Comparison of ENCODE assay signal across 20 cellular contexts in the genomic region with DNA sequence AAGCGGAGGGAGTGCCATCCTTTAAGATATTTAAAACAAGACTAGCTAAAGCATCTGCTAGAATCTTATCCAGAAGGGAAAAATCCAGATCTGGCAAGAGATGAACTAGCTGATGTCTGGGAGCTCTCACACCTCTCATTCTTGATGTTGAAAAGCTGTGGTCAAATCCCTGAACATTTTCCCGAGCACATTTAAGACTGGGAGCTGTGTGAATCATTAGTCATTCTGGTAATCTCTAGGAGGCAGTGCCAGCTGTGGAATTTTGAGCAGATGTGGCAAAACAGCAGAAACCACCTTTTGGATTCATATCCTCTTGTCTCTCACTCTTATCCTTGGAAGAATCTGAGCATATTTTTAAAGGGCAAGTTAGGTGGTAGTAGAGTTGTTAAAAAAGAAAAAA.
DNase-seq lines count a peak whose midpoint lies in the region; ATAC-seq, FAIRE-seq and TF ChIP-seq lines count a peak whose summit lies in the region.
"Had no signal": no experiment of that assay in that cellular context is flagged by ENCODE, and none has a peak within 500 bp of the region (broad histone marks: within the 10 kb centered on the region; RNA-seq: fewer than 3 reads in every experiment).

No MANE protein-coding gene starts in this region.

- H3K36me3 ChIP-seq in astrocyte (ENCODE audit: insufficient read depth, low read length) (no peaks in the 10 kb centered on the region), hepatocyte (replicated peaks; ENCODE audit: insufficient read depth, low read depth) (no peaks in the 10 kb centered on the region)
- H3K36me3 ChIP-seq: SJSA1, tibial nerve, WERI-Rb-1 had no signal

- no peaks in the 10 kb centered on the region for H3K9me3 Mint-ChIP-seq in astrocyte (ENCODE audit: unreplicated experiment)

- H3K4me2 ChIP-seq in astrocyte (ENCODE audit: low read length), result no peak overlapping the region
- H3K4me2 ChIP-seq in hepatocyte, result no peak overlapping the region

- H3K9me3 ChIP-seq in astrocyte (ENCODE audit: insufficient read depth, low read depth, low read length) (no peaks in the 10 kb centered on the region), hepatocyte (ENCODE audit: low read depth) (no peaks in the 10 kb centered on the region)
- H3K9me3 ChIP-seq: SJSA1, tibial nerve had no signal

- H3K27me3 ChIP-seq in astrocyte (ENCODE audit: insufficient read depth, low read length) (no peaks in the 10 kb centered on the region), hepatocyte (no peaks in the 10 kb centered on the region)
- H3K27me3 ChIP-seq: SJSA1, tibial nerve had no signal

- peak overlapping the region; percentile 67 for H3K27ac Mint-ChIP-seq in astrocyte (ENCODE audit: unreplicated experiment)

- peaks cover 2% of the 10 kb centered on the region for H3K36me3 Mint-ChIP-seq in astrocyte (ENCODE audit: low read depth, unreplicated experiment)

- no peak overlapping the region for H3K4me3 Mint-ChIP-seq in astrocyte (ENCODE audit: unreplicated experiment)

- H4K20me1 ChIP-seq in astrocyte (ENCODE audit: insufficient read depth, low read length) (no peaks in the 10 kb centered on the region), hepatocyte (ENCODE audit: insufficient read depth, poor library complexity, severe bottlenecking) (no peaks in the 10 kb centered on the region)

- FAIRE-seq in astrocyte (lab: Jason Lieb, UNC) (no peak), urothelium cell line (lab: Jason Lieb, UNC) (no peak)
- FAIRE-seq: A204.1, GM12892, H54, small intestine had no signal

- DNase-seq in NCI-H82 (lab: John Stamatoyannopoulos, UW) (peak; percentile 23), NCI-H82 treated with DMSO at 0.1 percent for 48 hours (lab: John Stamatoyannopoulos, UW; ENCODE audit: unreplicated experiment) (no peak), astrocyte (ENCODE audit: low read depth) (peak; percentile 89), hepatocyte (ENCODE audit: low spot score) (peak; percentile 26), urothelium cell line (ENCODE audit: low spot score) (peak; percentile 50), NCI-H187 treated with DMSO at 0.1 percent for 48 hours (lab: John Stamatoyannopoulos, UW) (no peak), erythroblast (lab: John Stamatoyannopoulos, UW) (no peak)
- DNase-seq: amniotic stem cell; DMS153; effector memory CD4-positive, alpha-beta T cell; NCI-H1417 treated with DMSO at 0.1 percent for 48 hours; NCI-H69; small intestine; WERI-Rb-1 had no signal

- H3K27me3 Mint-ChIP-seq in astrocyte (ENCODE audit: low read depth, unreplicated experiment), result no peaks in the 10 kb centered on the region

- peaks cover 38% of the 10 kb centered on the region for H3K4me1 Mint-ChIP-seq in astrocyte (ENCODE audit: low read depth, unreplicated experiment)

- no peak for TF ChIP-seq POLR2A in erythroblast (IDR thresholded peaks at IDR 0.05; ENCODE audit: low read length)

- TF ChIP-seq CTCF in astrocyte (IDR thresholded peaks at IDR 0.05; ENCODE audit: insufficient read depth, low read depth, low read length) (no peak), hepatocyte (IDR thresholded peaks at IDR 0.05; ENCODE audit: poor library complexity) (no peak)

- no peak overlapping the region for H3K4me3 ChIP-seq in astrocyte (ENCODE audit: insufficient read depth, low read depth, low read length)
- H3K4me3 ChIP-seq in hepatocyte, result no peak overlapping the region
- H3K4me3 ChIP-seq: SJSA1, tibial nerve had no signal

- H2AFZ ChIP-seq in astrocyte (ENCODE audit: low read depth, low read length), result no peak overlapping the region
- no peak overlapping the region for H2AFZ ChIP-seq in hepatocyte

- WGBS in hepatocyte (ENCODE audit: low lambda C conversion rate, missing lambda C conversion rate), result 65% methylated on average over 2 of the region's 2 CpGs

- no peaks in the 10 kb centered on the region for H3K9me2 ChIP-seq in hepatocyte (replicated peaks; ENCODE audit: insufficient read depth)

- H3K27ac ChIP-seq in astrocyte (ENCODE audit: low read depth, low read length), result no peak overlapping the region
- no peak overlapping the region for H3K27ac ChIP-seq in hepatocyte
- H3K27ac ChIP-seq: SJSA1, tibial nerve, WERI-Rb-1 had no signal

- ATAC-seq in HG03280 (IDR thresholded peaks at IDR 0.05; ENCODE audit: unreplicated experiment), result no peak

- no peak overlapping the region for H3K9ac ChIP-seq in astrocyte (ENCODE audit: low read length)

- H3K79me2 ChIP-seq in astrocyte (ENCODE audit: insufficient read depth, low read length) (no peaks in the 10 kb centered on the region), hepatocyte (no peaks in the 10 kb centered on the region)

- peaks cover 12% of the 10 kb centered on the region for H3K4me1 ChIP-seq in astrocyte (ENCODE audit: insufficient read depth, low read length)
- H3K4me1 ChIP-seq in hepatocyte (ENCODE audit: insufficient read depth), result peaks cover 7% of the 10 kb centered on the region
- H3K4me1 ChIP-seq: SJSA1 had no signal

Comparison
In these comparisons a context has a peak if more than half of its experiments do, and no peak if none do; other contexts are left out.
1. DNase-seq: peak in NCI-H82 (single experiment), astrocyte (single experiment), hepatocyte (single experiment) and urothelium cell line (single experiment); none in NCI-H82 treated with DMSO at 0.1 percent for 48 hours (single experiment), NCI-H187 treated with DMSO at 0.1 percent for 48 hours (single experiment) and erythroblast (0 of 2).